Comparison of ENCODE assay signal across 1 cellular context in genomic region chr3:126399348-126399730, GRCh38.
TF ChIP-seq lines count a peak whose summit lies in the region.

No MANE protein-coding gene starts in this region.

TF ChIP-seq in WTC11, 78 proteins besides CTCF, POLR2A, EP300 and RAD21 (continued from another document):
- TF ChIP-seq, protein P1, sequence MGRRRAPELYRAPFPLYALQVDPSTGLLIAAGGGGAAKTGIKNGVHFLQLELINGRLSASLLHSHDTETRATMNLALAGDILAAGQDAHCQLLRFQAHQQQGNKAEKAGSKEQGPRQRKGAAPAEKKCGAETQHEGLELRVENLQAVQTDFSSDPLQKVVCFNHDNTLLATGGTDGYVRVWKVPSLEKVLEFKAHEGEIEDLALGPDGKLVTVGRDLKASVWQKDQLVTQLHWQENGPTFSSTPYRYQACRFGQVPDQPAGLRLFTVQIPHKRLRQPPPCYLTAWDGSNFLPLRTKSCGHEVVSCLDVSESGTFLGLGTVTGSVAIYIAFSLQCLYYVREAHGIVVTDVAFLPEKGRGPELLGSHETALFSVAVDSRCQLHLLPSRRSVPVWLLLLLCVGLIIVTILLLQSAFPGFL (CRISPR knock-in tag; IDR thresholded peaks at IDR 0.05; ENCODE audit: borderline replicate concordance) = no peak
- TF ChIP-seq FOXP4 (CRISPR knock-in tag; IDR thresholded peaks at IDR 0.05) (no peak), ZNF416 (CRISPR knock-in tag; IDR thresholded peaks at IDR 0.05) (no peak), RORB (CRISPR knock-in tag; IDR thresholded peaks at IDR 0.05) (no peak), ZBTB21 (CRISPR knock-in tag; IDR thresholded peaks at IDR 0.05; ENCODE audit: borderline replicate concordance) (no peak)
- TF ChIP-seq, protein P2, sequence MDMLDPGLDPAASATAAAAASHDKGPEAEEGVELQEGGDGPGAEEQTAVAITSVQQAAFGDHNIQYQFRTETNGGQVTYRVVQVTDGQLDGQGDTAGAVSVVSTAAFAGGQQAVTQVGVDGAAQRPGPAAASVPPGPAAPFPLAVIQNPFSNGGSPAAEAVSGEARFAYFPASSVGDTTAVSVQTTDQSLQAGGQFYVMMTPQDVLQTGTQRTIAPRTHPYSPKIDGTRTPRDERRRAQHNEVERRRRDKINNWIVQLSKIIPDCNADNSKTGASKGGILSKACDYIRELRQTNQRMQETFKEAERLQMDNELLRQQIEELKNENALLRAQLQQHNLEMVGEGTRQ (CRISPR knock-in tag; IDR thresholded peaks at IDR 0.05) = no peak
